In genomic region chr14:106287506-106287905, GRCh38 we compare ENCODE assay signal across 9 cellular contexts.
"Had no signal": no experiment of that assay in that cellular context is flagged by ENCODE, and none has a peak within 500 bp of the region (broad histone marks: within the 10 kb centered on the region; RNA-seq: fewer than 3 reads in every experiment).

No MANE protein-coding gene starts in this region.

- H3K36me3 Mint-ChIP-seq: IgD-negative memory B cell had no signal

- H3K9ac ChIP-seq: GM23248 had no signal

- H3K36me3 ChIP-seq: HAP-1 had no signal

- H3K4me1 Mint-ChIP-seq: IgD-negative memory B cell had no signal

- DNase-seq: GM23248, GOT3, H7, HFFc6 had no signal

- FAIRE-seq: HepG2 had no signal

- H3K27ac ChIP-seq: GM23248, HL-60 had no signal

- H3K4me3 ChIP-seq: GM23248, HAP-1 had no signal

- H3K4me1 ChIP-seq: HAP-1 had no signal

- ATAC-seq: HCT116 had no signal

- H3K27ac Mint-ChIP-seq: HFFc6, IgD-negative memory B cell had no signal

- H3K4me3 Mint-ChIP-seq: HFFc6, IgD-negative memory B cell had no signal

- H2AFZ ChIP-seq: GM23248 had no signal

- H3K9me3 ChIP-seq: HAP-1 had no signal

- H3K9me3 Mint-ChIP-seq: IgD-negative memory B cell had no signal

- H3K27me3 Mint-ChIP-seq: IgD-negative memory B cell had no signal
